ENCODE assay signal across 7 cellular contexts in the genomic region with DNA sequence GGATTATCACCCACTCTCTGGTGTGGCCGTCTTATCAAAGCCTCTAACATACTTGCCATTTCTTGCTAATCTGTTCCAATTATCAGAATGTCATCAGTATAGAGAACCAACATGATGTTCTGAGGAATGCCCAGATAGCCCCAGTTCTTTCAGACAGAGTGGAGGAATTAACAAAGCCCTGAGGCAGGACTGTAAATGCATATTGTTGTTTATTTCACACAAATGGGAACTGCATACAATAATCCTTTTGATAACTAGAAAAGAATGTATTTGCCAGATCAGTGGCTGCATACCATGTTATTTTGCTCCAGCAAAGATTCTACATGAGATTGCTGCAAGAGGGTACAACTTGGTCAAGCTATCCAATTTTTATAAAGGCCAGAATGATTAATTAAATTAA.
"Had no signal": no experiment of that assay in that cellular context is flagged by ENCODE, and none has a peak within 500 bp of the region (broad histone marks: within the 10 kb centered on the region; RNA-seq: fewer than 3 reads in every experiment).

No MANE protein-coding gene starts in this region.

- DNase-seq: GM23248, GOT3, H7, HFFc6, KBM-7 had no signal

- ATAC-seq: HCT116, HepG2 had no signal
